8 cellular contexts compared by ENCODE assay signal in the genomic region with DNA sequence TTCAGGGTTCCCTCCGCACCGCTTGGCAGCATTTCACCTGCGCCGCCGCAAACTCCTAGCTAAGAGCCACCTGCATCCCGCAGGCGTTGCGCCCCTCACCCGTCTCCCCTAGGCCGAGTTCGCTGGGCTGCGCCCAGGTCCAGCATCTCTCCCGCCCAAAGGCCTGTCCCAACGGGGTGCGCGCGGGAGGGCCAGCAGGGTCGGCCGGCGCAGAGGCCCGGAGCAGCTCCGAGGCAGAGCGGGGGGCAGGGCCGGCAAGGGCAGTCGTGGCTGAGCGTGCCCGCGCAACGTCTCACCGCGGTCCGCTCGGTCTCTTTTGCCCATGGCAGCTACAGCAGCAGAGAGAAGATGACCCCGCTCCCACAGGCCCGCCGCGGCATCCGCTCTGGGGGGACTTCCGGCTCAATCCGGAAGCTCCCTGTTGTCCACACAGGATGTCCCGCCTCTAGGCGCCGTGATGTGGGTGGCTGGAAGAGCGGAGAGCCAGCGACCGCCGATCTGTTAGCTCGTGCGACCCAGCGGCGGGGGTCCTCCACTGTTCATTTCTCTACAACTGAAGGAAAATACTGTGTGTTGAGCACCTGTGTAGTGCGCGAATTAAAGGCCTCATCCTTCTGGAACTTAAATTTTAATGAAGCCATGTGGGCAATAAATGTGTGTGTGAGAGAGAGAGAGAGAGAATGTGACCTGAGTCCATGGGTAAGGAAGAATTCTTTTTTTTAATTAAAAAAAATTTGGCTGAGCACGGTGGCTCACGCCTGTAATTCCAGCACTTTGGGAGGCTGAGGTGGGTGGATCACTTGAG. TPM values are rescaled to one million over a fixed set of nuclear protein-coding genes. Genes with fewer than 3 reads are reported as not detected.
A peak's percentile ranks its signal among the peaks of the same experiment; 100 is the strongest.
DNase-seq lines count a peak whose midpoint lies in the region; ATAC-seq, FAIRE-seq and TF ChIP-seq lines count a peak whose summit lies in the region.

A gene (minus strand): TSS at position 387 of the 805 bp plus-strand sequence. CDS start 63 bp downstream, at position 324.

- H3K27ac ChIP-seq in adrenal gland (peak within 1 kb of the TSS in 4 of 5 donors; percentile 54 to 90 (median 72)), upper lobe of left lung (peak within 1 kb of the TSS; percentile 71 to 91 (median 84))

- peaks cover 0 to 38% of the 10 kb centered on the region in 2 donors for H3K36me3 ChIP-seq in adrenal gland (replicated peaks in 1 of 2)
- peaks cover 15 to 38% (median 35%) of the 10 kb centered on the region in 4 donors for H3K36me3 ChIP-seq in upper lobe of left lung

- H3K9me3 ChIP-seq in adrenal gland (replicated peaks in 1 of 3) (no peaks in the 10 kb centered on the region), upper lobe of left lung (no peaks in the 10 kb centered on the region)

- H3K4me3 ChIP-seq in adrenal gland (peak within 1 kb of the TSS; percentile 27 to 99 (median 96)), upper lobe of left lung (peak within 1 kb of the TSS; percentile 79 to 98 (median 94))

- DNase-seq in GM12891 (ENCODE audit: insufficient read length, low spot score) (peak; percentile 94), NCI-H1105 (lab: John Stamatoyannopoulos, UW) (peak; percentile 79), T-helper 1 cell (peak; percentile 62 to 83 (median 72)), adrenal gland (peak; percentile 69 to 85 (median 81)), left cardiac atrium (peak; percentile 92), posterior vena cava (ENCODE audit: low spot score) (peak; percentile 94), upper lobe of left lung (peak; percentile 86 to 92)

- WGBS in adrenal gland, 4 donors: 0 to 1% (median 0%) methylated on average over 30 to 55 of the region's 55 CpGs
- 0% methylated on average over 8 to 43 of the region's 55 CpGs for WGBS in upper lobe of left lung, 2 donors

- FAIRE-seq in GM12891 (lab: Jason Lieb, UNC): peak; percentile 81

- TF ChIP-seq CTCF in adrenal gland (IDR thresholded peaks at IDR 0.05) (no peak), upper lobe of left lung (IDR thresholded peaks at IDR 0.05) (peak in 1 of 6 experiments; percentile 14)

- intact Hi-C loops in adrenal gland (cut with DNase I) (loop anchor here (10.0 kb wide), 2 partner anchors 229 to 249 kb away; no protein-coding TSS in a partner anchor), left cardiac atrium (cut with DNase I) (no loop called here), posterior vena cava (cut with DNase I) (loop anchor here (5.0 to 10.0 kb wide), 2 partner anchors 219 to 227 kb away; no protein-coding TSS in a partner anchor)

- H3K27me3 ChIP-seq in adrenal gland (no peaks in the 10 kb centered on the region), upper lobe of left lung (no peaks in the 10 kb centered on the region)

- TF ChIP-seq EP300 in upper lobe of left lung (IDR thresholded peaks at IDR 0.05): no peak

- H3K4me1 ChIP-seq in adrenal gland (replicated peaks in 1 of 2) (peaks cover 7 to 16% of the 10 kb centered on the region in 2 donors), upper lobe of left lung (peaks cover 12 to 22% (median 12%) of the 10 kb centered on the region in 4 donors)

- ATAC-seq in HG02642 (IDR thresholded peaks at IDR 0.05; ENCODE audit: poor library complexity, unreplicated experiment) (peak; percentile 99), left cardiac atrium (peak; percentile 97 to 98), upper lobe of left lung (ENCODE audit: low FRiP score in 2 of 2) (peak; percentile 91 to 97)

- TF ChIP-seq POLR2A in GM12891 (IDR thresholded peaks at IDR 0.05; ENCODE audit: low read depth, low read length): peak; percentile 86
- TF ChIP-seq POLR2A in adrenal gland (IDR thresholded peaks at IDR 0.05): peak in 1 of 2 donors; percentile 29
- TF ChIP-seq POLR2A in upper lobe of left lung (IDR thresholded peaks at IDR 0.05): peak in 2 of 4 donors; percentile 56 to 67

TF ChIP-seq in GM12891, 5 proteins besides CTCF, POLR2A, EP300 and RAD21:
- no peak for TF ChIP-seq PAX5 (IDR thresholded peaks at IDR 0.05; ENCODE audit: insufficient read depth, low read length, severe bottlenecking)
- TF ChIP-seq TAF1 (IDR thresholded peaks at IDR 0.05; ENCODE audit: low read depth, low read length): peak; percentile 81
- TF ChIP-seq POLR2AphosphoS5 (IDR thresholded peaks at IDR 0.05; ENCODE audit: low read depth, low read length): peak; percentile 93
- TF ChIP-seq POU2F2 (IDR thresholded peaks at IDR 0.05; ENCODE audit: low read depth, low read length): no peak

RNA-seq across cellular contexts. Expression of the gene that starts here (rescaled TPM):
- 29.9 TPM for polyA plus RNA-seq in GM12891 (2012; ENCODE audit: low read depth, missing spikeins)
- total RNA-seq in adrenal gland (10 to 100 TPM; 26.7 to 65.8 (median 38.1) TPM), left cardiac atrium (10 to 100 TPM; 21.6 to 22.1 TPM), posterior vena cava (10 to 100 TPM; 28.2 to 30.3 TPM), upper lobe of left lung (100 to 1,000 TPM in 1 of 6 donors, 10 to 100 TPM in 5; 32.1 to 178 (median 49.8) TPM)
- polyA plus RNA-seq in adrenal gland: 10 to 100 TPM; 27.8 to 42.1 (median 37.7) TPM

Comparison
In these comparisons a context has a peak if more than half of its experiments do, and no peak if none do; other contexts are left out.
1. Peak in every context shown above with its lines: DNase-seq, ATAC-seq, H3K4me3 ChIP-seq and H3K27ac ChIP-seq.
2. intact Hi-C loops: an anchor here in adrenal gland (10.0 kb wide) and posterior vena cava (5.0 to 10.0 kb wide); none called in left cardiac atrium.